Comparison of ENCODE assay signal across 9 cellular contexts in genomic region chr7:100176096-100176835, GRCh38. TPM values are rescaled to one million over a fixed set of nuclear protein-coding genes. Genes with fewer than 3 reads are reported as not detected.
DNase-seq lines count a peak whose midpoint lies in the region; ATAC-seq and TF ChIP-seq lines count a peak whose summit lies in the region.
"Had no signal": no experiment of that assay in that cellular context is flagged by ENCODE, and none has a peak within 500 bp of the region (broad histone marks: within the 10 kb centered on the region; RNA-seq: fewer than 3 reads in every experiment).

No MANE protein-coding gene starts in this region.

- no peak for TF ChIP-seq CTCF in fibroblast of pulmonary artery (IDR thresholded peaks at IDR 0.05; ENCODE audit: low read length, missing control alignments)

- H3K27ac ChIP-seq in SJCRH30 (no peak overlapping the region), skin epidermis (peak overlapping the region in 1 of 21 experiments; percentile 59)

- CTCF ChIA-PET in activated CD4-positive, alpha-beta T cell treated with anti-CD3 and anti-CD28 coated beads for 36 hours (lab: Charles Lee): interaction anchor here (1.0 to 2.3 kb wide), 4 partner anchors 10 to 43 kb away, joined by 5 to 12 read pairs (median 7); no protein-coding TSS in a partner anchor

- DNase-seq in activated CD4-positive, alpha-beta T cell treated with anti-CD3 and anti-CD28 coated beads for 36 hours: no peak
- no peak for DNase-seq in activated CD4-positive, alpha-beta T cell treated with anti-CD3 and anti-CD28 coated beads for 4 hours
- peak in 1 of 2 experiments; percentile 24 for DNase-seq in SJCRH30
- DNase-seq in fibroblast of pulmonary artery (ENCODE audit: low read depth): no peak
- DNase-seq in NCI-H524 (lab: John Stamatoyannopoulos, UW): no peak
- DNase-seq in Kasumi-1 (lab: John Stamatoyannopoulos, UW): no peak
- DNase-seq: heart right ventricle had no signal

- peaks cover 3% of the 10 kb centered on the region for H3K27me3 Mint-ChIP-seq in activated CD4-positive, alpha-beta T cell treated with anti-CD3 and anti-CD28 coated beads for 36 hours

- H3K4me1 ChIP-seq in SJCRH30: 0 out of 2 replicates have a peak, but pooled peaks cover 3% of the 10 kb centered on the region

- peak overlapping the region; percentile 29 for H3K27ac Mint-ChIP-seq in activated CD4-positive, alpha-beta T cell treated with anti-CD3 and anti-CD28 coated beads for 36 hours

- H3K9me3 ChIP-seq in SJCRH30 (replicated peaks): no peaks in the 10 kb centered on the region
- H3K9me3 ChIP-seq: heart right ventricle had no signal

- ATAC-seq in activated CD4-positive, alpha-beta T cell treated with anti-CD3 and anti-CD28 coated beads for 36 hours: no peak
- no peak for ATAC-seq in HG02840 (IDR thresholded peaks at IDR 0.05; ENCODE audit: low FRiP score, unreplicated experiment)

- POLR2A ChIA-PET in activated CD4-positive, alpha-beta T cell treated with anti-CD3 and anti-CD28 coated beads for 36 hours (lab: Charles Lee): interaction anchor here (0.7 to 1.7 kb wide), 3 partner anchors 9 to 28 kb away, joined by 3 to 8 read pairs (median 5); partner anchors contain the start of gene LAMTOR4

- peak overlapping the region; percentile 76 for H3K4me3 Mint-ChIP-seq in activated CD4-positive, alpha-beta T cell treated with anti-CD3 and anti-CD28 coated beads for 36 hours

- peak overlapping the region; percentile 83 for H3K4me3 ChIP-seq in SJCRH30
- peak overlapping the region; percentile 79 for H3K4me3 ChIP-seq in fibroblast of pulmonary artery (replicated peaks; ENCODE audit: low read depth, low read length)
- H3K4me3 ChIP-seq in skin epidermis: peak overlapping the region in 5 of 7 experiments; percentile 41 to 58 (median 53)

- no peaks in the 10 kb centered on the region for H3K9me3 Mint-ChIP-seq in activated CD4-positive, alpha-beta T cell treated with anti-CD3 and anti-CD28 coated beads for 36 hours (ENCODE audit: low read depth)

- intact Hi-C loops in activated CD4-positive, alpha-beta T cell treated with anti-CD3 and anti-CD28 coated beads for 36 hours (cut with DNase I, micrococcal nuclease): loop anchor here (2.0 to 5.0 kb wide), 3 partner anchors 17 to 49 kb away; partner anchors contain the start of genes MBLAC1 (in 1 of the 2), PVRIG (in 1 of the 2) and TRAPPC14 (in 1 of the 2)

- no peaks in the 10 kb centered on the region for H3K36me3 Mint-ChIP-seq in activated CD4-positive, alpha-beta T cell treated with anti-CD3 and anti-CD28 coated beads for 36 hours (ENCODE audit: low read depth)

- peaks cover 8% of the 10 kb centered on the region for H3K36me3 ChIP-seq in SJCRH30
- H3K36me3 ChIP-seq: heart right ventricle had no signal

- no peaks in the 10 kb centered on the region for H3K27me3 ChIP-seq in SJCRH30

- peaks cover 30% of the 10 kb centered on the region for H3K4me1 Mint-ChIP-seq in activated CD4-positive, alpha-beta T cell treated with anti-CD3 and anti-CD28 coated beads for 36 hours

RNA-seq across cellular contexts. Expression of gene GPC2, which starts 0.9 kb away (rescaled TPM):
- 1 to 10 TPM; 5.3 to 6.1 TPM for total RNA-seq in activated CD4-positive, alpha-beta T cell treated with anti-CD3 and anti-CD28 coated beads for 36 hours
- 16.7 and 17.2 TPM in 2 replicates for total RNA-seq in SJCRH30 (2014; rRNA removed; shearing (Covaris generic))

RNA-seq across cellular contexts. Expression of gene STAG3, which starts 1.5 kb away (rescaled TPM):
- 10 to 100 TPM; 24.7 to 28.3 TPM for total RNA-seq in activated CD4-positive, alpha-beta T cell treated with anti-CD3 and anti-CD28 coated beads for 36 hours
- total RNA-seq in SJCRH30 (2014; rRNA removed; shearing (Covaris generic)): 0.10 and 1.3 TPM in 2 replicates

RNA-seq across cellular contexts. Expression of gene GAL3ST4, which starts 7.8 kb away (rescaled TPM):
- total RNA-seq in activated CD4-positive, alpha-beta T cell treated with anti-CD3 and anti-CD28 coated beads for 36 hours: 1 to 10 TPM; 4.6 to 7.2 TPM
- 7.4 and 8.0 TPM in 2 replicates for total RNA-seq in SJCRH30 (2014; rRNA removed; shearing (Covaris generic))

RNA-seq across cellular contexts. Expression of gene TRAPPC14, which starts 17.7 kb away (rescaled TPM):
- 10 to 100 TPM; 15.0 to 17.6 TPM for total RNA-seq in activated CD4-positive, alpha-beta T cell treated with anti-CD3 and anti-CD28 coated beads for 36 hours
- 9.6 and 15.4 TPM in 2 replicates for total RNA-seq in SJCRH30 (2014; rRNA removed; shearing (Covaris generic))

RNA-seq across cellular contexts. Expression of gene LAMTOR4, which starts 27.5 kb away (rescaled TPM):
- total RNA-seq in activated CD4-positive, alpha-beta T cell treated with anti-CD3 and anti-CD28 coated beads for 36 hours: 100 to 1,000 TPM in 1 of 2 experiments, 10 to 100 TPM in 1; 69.6 to 120 TPM
- total RNA-seq in SJCRH30 (2014; rRNA removed; shearing (Covaris generic)): 65.4 and 84.6 TPM in 2 replicates

Comparison
In these comparisons a context has a peak if more than half of its experiments do, and no peak if none do; other contexts are left out.
1. RNA of gene STAG3, which starts 1.5 kb away (total RNA-seq): 24.7 to 28.3 TPM in activated CD4-positive, alpha-beta T cell treated with anti-CD3 and anti-CD28 coated beads for 36 hours; 0.10 to 1.3 TPM in SJCRH30; every median in the first group is over 10 times any median in the second.
2. Peak in every context shown above with its lines, with median percentiles within 50 percentile points of each other: H3K4me3 ChIP-seq.